ENCODE assay signal across 22 cellular contexts in genomic region chr10:125127110-125127509, GRCh38.
"Had no signal": no experiment of that assay in that cellular context is flagged by ENCODE, and none has a peak within 500 bp of the region (broad histone marks: within the 10 kb centered on the region; RNA-seq: fewer than 3 reads in every experiment).

No MANE protein-coding gene starts in this region.

- H3K4me3 Mint-ChIP-seq: activated CD4-positive, alpha-beta memory T cell treated with anti-CD3 and anti-CD28 coated beads for 36 hours; activated CD8-positive, alpha-beta memory T cell treated with anti-CD3 and anti-CD28 coated beads, Interleukin-2, amount 10 ng/mL, durations not matched to agents 7 days and 5 days; endodermal cell; naive thymus-derived CD8-positive, alpha-beta T cell had no signal

- H3K36me3 Mint-ChIP-seq: activated CD4-positive, alpha-beta memory T cell treated with anti-CD3 and anti-CD28 coated beads for 36 hours; activated CD8-positive, alpha-beta memory T cell treated with anti-CD3 and anti-CD28 coated beads, Interleukin-2, amount 10 ng/mL, durations not matched to agents 7 days and 5 days; naive thymus-derived CD8-positive, alpha-beta T cell had no signal

- H3K9me3 Mint-ChIP-seq: endodermal cell had no signal

- H3K27me3 Mint-ChIP-seq: activated CD8-positive, alpha-beta memory T cell treated with anti-CD3 and anti-CD28 coated beads, Interleukin-2, amount 10 ng/mL, durations not matched to agents 7 days and 5 days had no signal

- H3K4me3 ChIP-seq: cardiac muscle cell, dorsolateral prefrontal cortex, esophagus muscularis mucosa, right atrium auricular region had no signal

- H3K4me1 Mint-ChIP-seq: activated CD8-positive, alpha-beta memory T cell treated with anti-CD3 and anti-CD28 coated beads, Interleukin-2, amount 10 ng/mL, durations not matched to agents 7 days and 5 days had no signal

- DNase-seq: activated CD4-positive, alpha-beta memory T cell treated with anti-CD3 and anti-CD28 coated beads for 36 hours; activated CD4-positive, alpha-beta T cell treated with anti-CD3 and anti-CD28 coated beads for 1 hour; activated CD8-positive, alpha-beta memory T cell treated with anti-CD3 and anti-CD28 coated beads, Interleukin-2, amount 10 ng/mL, durations not matched to agents 7 days and 5 days; activated naive CD4-positive, alpha-beta T cell treated with anti-CD3 and anti-CD28 coated beads, Interleukin-2, amount 50 U/mL, for 16 hours; activated T-cell treated with anti-CD3 and anti-CD28 coated beads, Interleukin-2, amount 50 U/mL, for 1 hour; endodermal cell; hypothalamus; kidney glomerular epithelial cell; left ventricle myocardium superior; mesenchymal stem cell; naive thymus-derived CD8-positive, alpha-beta T cell; occipital lobe; small intestine; stimulated activated CD4-positive, alpha-beta T cell treated with anti-CD3 and anti-CD28 coated beads, Interleukin-4, amount 100 ng/mL, for 4 hours; stimulated activated CD8-positive, alpha-beta memory T cell treated with anti-CD3 and anti-CD28 coated beads, Interleukin-4, amount 100 ng/mL, for 48 hours; stimulated activated naive CD8-positive, alpha-beta T cell treated with anti-CD3 and anti-CD28 coated beads, Interleukin-15, Interleukin-2, amounts not matched to agents 100 U/mL and 50 U/mL, for 24 hours; T1000 had no signal

- H3K27ac Mint-ChIP-seq: activated CD4-positive, alpha-beta memory T cell treated with anti-CD3 and anti-CD28 coated beads for 36 hours; activated CD8-positive, alpha-beta memory T cell treated with anti-CD3 and anti-CD28 coated beads, Interleukin-2, amount 10 ng/mL, durations not matched to agents 7 days and 5 days; endodermal cell; naive thymus-derived CD8-positive, alpha-beta T cell had no signal

- H3K27ac ChIP-seq: cardiac muscle cell, esophagus muscularis mucosa, right atrium auricular region had no signal

- H3K9me3 ChIP-seq: right atrium auricular region had no signal

- H3K36me3 ChIP-seq: right atrium auricular region had no signal

- H3K27me3 ChIP-seq: cardiac muscle cell, dorsolateral prefrontal cortex, esophagus muscularis mucosa, right atrium auricular region had no signal

- FAIRE-seq: astrocyte, small intestine had no signal
